In genomic region chr19:35346193-35347052, GRCh38 we compare ENCODE assay signal across 9 cellular contexts. TPM values are rescaled to one million over a fixed set of nuclear protein-coding genes. Genes with fewer than 3 reads are reported as not detected.
DNase-seq lines count a peak whose midpoint lies in the region; ATAC-seq and TF ChIP-seq lines count a peak whose summit lies in the region.
"Had no signal": no experiment of that assay in that cellular context is flagged by ENCODE, and none has a peak within 500 bp of the region (broad histone marks: within the 10 kb centered on the region; RNA-seq: fewer than 3 reads in every experiment).

No MANE protein-coding gene starts in this region.

- H3K9me3 ChIP-seq in esophagus muscularis mucosa = no peaks in the 10 kb centered on the region

- H3K4me3 ChIP-seq in H7 (ENCODE audit: insufficient read depth, low read depth, low read length) (no peak overlapping the region), esophagus muscularis mucosa (no peak overlapping the region)

- TF ChIP-seq EP300 in esophagus muscularis mucosa (IDR thresholded peaks at IDR 0.05) = no peak

- H3K36me3 ChIP-seq in H7 (replicated peaks; ENCODE audit: control insufficient read depth, insufficient read depth, low read length) = no peaks in the 10 kb centered on the region
- no peaks in the 10 kb centered on the region for H3K36me3 ChIP-seq in esophagus muscularis mucosa

- 70% methylated on average over 28 of the region's 28 CpGs for WGBS in esophagus muscularis mucosa

- DNase-seq in H7 = peak; percentile 30
- DNase-seq in activated CD4-positive, alpha-beta T cell treated with anti-CD3 and anti-CD28 coated beads, Interleukin-2, amount 50 U/mL, for 4 hours = peak; percentile 62 to 71
- DNase-seq in esophagus muscularis mucosa (ENCODE audit: extremely low spot score) = peak; percentile 89
- DNase-seq in stimulated activated CD8-positive, alpha-beta memory T cell treated with anti-CD3 and anti-CD28 coated beads, Interleukin-4, amount 100 ng/mL, for 24 hours (ENCODE audit: low read depth) = peak; percentile 42
- no peak for DNase-seq in islet precursor cell
- DNase-seq in RPMI8226 = no peak
- DNase-seq in NCI-H2196 treated with DMSO at 0.1 percent for 48 hours (lab: John Stamatoyannopoulos, UW; ENCODE audit: unreplicated experiment) = no peak

- H3K4me1 ChIP-seq in esophagus muscularis mucosa = no peaks in the 10 kb centered on the region

- TF ChIP-seq CTCF in esophagus muscularis mucosa (IDR thresholded peaks at IDR 0.05) = no peak

- H3K27ac ChIP-seq in esophagus muscularis mucosa (replicated peaks in 1 of 4) = no peak overlapping the region

- TF ChIP-seq POLR2A in esophagus muscularis mucosa (IDR thresholded peaks at IDR 0.05; ENCODE audit: low read depth) = no peak

- ATAC-seq in GM21367 (IDR thresholded peaks at IDR 0.05; ENCODE audit: unreplicated experiment) = no peak

- H3K27me3 ChIP-seq in H7 (ENCODE audit: control insufficient read depth, insufficient read depth, low read length) = no peaks in the 10 kb centered on the region
- H3K27me3 ChIP-seq in esophagus muscularis mucosa = peaks cover 0 to 42% (median 0%) of the 10 kb centered on the region in 4 donors

- intact Hi-C loops in esophagus muscularis mucosa (cut with DNase I) = no loop called here

RNA-seq across cellular contexts. Expression of gene FFAR1, which starts 1.3 kb away (rescaled TPM):
- not detected in 2 replicates for total RNA-seq in H7 (2014; rRNA removed; shearing (Covaris generic))
- not detected for total RNA-seq in esophagus muscularis mucosa
- total RNA-seq: activated CD8-positive, alpha-beta memory T cell treated with anti-CD3 and anti-CD28 coated beads for 36 hours had no signal

RNA-seq across cellular contexts. Expression of gene FFAR3, which starts 11.8 kb away (rescaled TPM):
- total RNA-seq in H7 (2014; rRNA removed; shearing (Covaris generic)) = not detected in 2 replicates
- total RNA-seq in esophagus muscularis mucosa = 1 to 10 TPM in 1 of 4 donors, under 1 TPM in 1, not detected in 2; 0.17 to 2.3 TPM

RNA-seq across cellular contexts. Expression of gene CD22, which starts 17.4 kb away (rescaled TPM):
- total RNA-seq in H7 (2014; rRNA removed; shearing (Covaris generic)) = 0.44 TPM in 1 of 2 replicates, not detected in the other
- 10 to 100 TPM in 1 of 4 donors, 1 to 10 TPM in 3; 2.3 to 12.5 (median 3.7) TPM for total RNA-seq in esophagus muscularis mucosa

RNA-seq across cellular contexts. Expression of gene GPR42, which starts 24.4 kb away (rescaled TPM):
- total RNA-seq in H7 (2014; rRNA removed; shearing (Covaris generic)) = not detected in 2 replicates
- total RNA-seq in esophagus muscularis mucosa = under 1 TPM in 1 of 4 donors, not detected in 3; 0.17 TPM
- total RNA-seq: activated CD8-positive, alpha-beta memory T cell treated with anti-CD3 and anti-CD28 coated beads for 36 hours had no signal

RNA-seq across cellular contexts. Expression of gene MAG, which starts 54.5 kb away (rescaled TPM):
- 0.10 TPM in 1 of 2 replicates, not detected in the other for total RNA-seq in H7 (2014; rRNA removed; shearing (Covaris generic))
- total RNA-seq in esophagus muscularis mucosa = 1 to 10 TPM in 2 of 4 donors, under 1 TPM in 1, not detected in 1; 0.65 to 2.4 (median 1.2) TPM
- total RNA-seq: activated CD8-positive, alpha-beta memory T cell treated with anti-CD3 and anti-CD28 coated beads for 36 hours had no signal

Comparison
In these comparisons a context has a peak if more than half of its experiments do, and no peak if none do; other contexts are left out.
1. DNase-seq: peak in H7 (single experiment), activated CD4-positive, alpha-beta T cell treated with anti-CD3 and anti-CD28 coated beads, Interleukin-2, amount 50 U/mL, for 4 hours (2 of 2), esophagus muscularis mucosa (single experiment) and stimulated activated CD8-positive, alpha-beta memory T cell treated with anti-CD3 and anti-CD28 coated beads, Interleukin-4, amount 100 ng/mL, for 24 hours (single experiment); none in islet precursor cell (single experiment), RPMI8226 (single experiment) and NCI-H2196 treated with DMSO at 0.1 percent for 48 hours (single experiment).